In the genomic region with DNA sequence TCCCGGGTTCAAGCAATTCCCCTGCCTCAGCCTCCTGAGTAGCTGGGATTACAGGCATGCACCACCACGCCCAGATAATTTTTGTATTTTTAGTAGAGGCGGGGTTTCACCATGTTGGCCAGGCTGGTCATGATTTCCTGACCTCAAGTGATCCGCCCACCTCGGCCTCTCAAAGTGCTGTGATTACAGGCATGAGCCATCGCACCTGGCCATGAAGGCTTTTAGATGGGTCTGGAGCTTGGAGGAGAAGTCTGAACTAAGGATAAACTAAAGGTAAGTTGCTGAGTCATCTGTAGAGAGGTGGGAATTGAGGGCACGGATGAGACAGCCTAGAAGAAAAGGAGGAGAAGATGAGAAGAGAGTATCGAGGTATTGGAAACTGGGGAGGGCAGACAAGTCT, we compare ENCODE assay signal across 9 cellular contexts. TPM values are rescaled to one million over a fixed set of nuclear protein-coding genes. Genes with fewer than 3 reads are reported as not detected.
DNase-seq lines count a peak whose midpoint lies in the region; ATAC-seq and TF ChIP-seq lines count a peak whose summit lies in the region.
"Not testable (repeated sequence)": the region's sequence is repeated elsewhere in the genome, so short reads cannot be mapped to it uniquely, and the experiment has no call there.
"Had no signal": no experiment of that assay in that cellular context is flagged by ENCODE, and none has a peak within 500 bp of the region (broad histone marks: within the 10 kb centered on the region; RNA-seq: fewer than 3 reads in every experiment).

A gene (plus strand): TSS at position 199 of the 400 bp plus-strand sequence. CDS start 80,619 bp downstream, outside the sequence.

- H3K4me3 Mint-ChIP-seq in endodermal cell, neural crest cell: not testable (repeated sequence)

- H3K4me1 Mint-ChIP-seq in endodermal cell (peaks cover 41% of the 10 kb centered on the region), neural crest cell (peaks cover 50% of the 10 kb centered on the region)

- in situ Hi-C loops in gastrocnemius medialis (cut with MboI; ENCODE audit: low sequenced_read_pairs in 4 of 4): not testable (repeated sequence)

- not testable (repeated sequence) for H3K9me3 ChIP-seq in adrenal gland (replicated peaks in 1 of 3); endodermal cell (ENCODE audit: control insufficient read depth, low read length); gastrocnemius medialis; vagina

- not testable (repeated sequence) for H3K9ac ChIP-seq in endodermal cell (ENCODE audit: extremely low read depth, low read length, poor library complexity, severe bottlenecking)

- WGBS in adrenal gland, 4 donors: 94 to 96% (median 95%) methylated on average over 7 to 8 of the region's 8 CpGs
- WGBS in endodermal cell (ENCODE audit: insufficient coverage in 1 of 2, insufficient read length in 1 of 2), 2 experiments: 86 to 94% methylated on average over 6 to 8 of the region's 8 CpGs

- intact Hi-C loops in adrenal gland (cut with DNase I); gastrocnemius medialis (cut with DNase I; ENCODE audit: low total_unique reads); vagina (cut with DNase I): not testable (repeated sequence)

- H3K27ac ChIP-seq in adrenal gland; endodermal cell (ENCODE audit: low read depth, low read length); gastrocnemius medialis; vagina: not testable (repeated sequence)

- H3K27ac Mint-ChIP-seq in endodermal cell (peak within 1 kb of the TSS; percentile 85), neural crest cell (ENCODE audit: unreplicated experiment) (peak within 1 kb of the TSS; percentile 58)

- not testable (repeated sequence) for H3K4me3 ChIP-seq in adrenal gland; endodermal cell (ENCODE audit: low read length); gastrocnemius medialis; vagina

- not testable (repeated sequence) for DNase-seq in Daoy (ENCODE audit: low read depth); LHCN-M2 (ENCODE audit: low read depth); adrenal gland; endodermal cell; neural crest cell (ENCODE audit: low read depth, low spot score); gastrocnemius medialis; vagina (ENCODE audit: extremely low spot score in 2 of 2)
- peak; percentile 91 for DNase-seq in islet precursor cell

- H3K36me3 Mint-ChIP-seq in endodermal cell (ENCODE audit: low read depth); neural crest cell (ENCODE audit: low read depth): not testable (repeated sequence)

- H3K9me3 Mint-ChIP-seq in endodermal cell, neural crest cell: not testable (repeated sequence)

- H3K36me3 ChIP-seq in adrenal gland (replicated peaks in 1 of 2); endodermal cell (ENCODE audit: control insufficient read depth, insufficient read depth, low read length); gastrocnemius medialis; vagina: not testable (repeated sequence)

- not testable (repeated sequence) for ATAC-seq in gastrocnemius medialis

- H3K27me3 ChIP-seq in adrenal gland; endodermal cell (ENCODE audit: control insufficient read depth, insufficient read depth, low read length, poor library complexity, severe bottlenecking); gastrocnemius medialis; vagina: not testable (repeated sequence)

- H3K27me3 Mint-ChIP-seq in endodermal cell (ENCODE audit: insufficient read depth); neural crest cell (ENCODE audit: low read depth): not testable (repeated sequence)

- TF ChIP-seq POLR2A in adrenal gland (IDR thresholded peaks at IDR 0.05); gastrocnemius medialis (IDR thresholded peaks at IDR 0.05); vagina (IDR thresholded peaks at IDR 0.05): not testable (repeated sequence)

- H3K4me1 ChIP-seq in adrenal gland (replicated peaks in 1 of 2); gastrocnemius medialis; vagina: not testable (repeated sequence)
- peaks cover 22% of the 10 kb centered on the region for H3K4me1 ChIP-seq in endodermal cell (ENCODE audit: control insufficient read depth, insufficient read depth, low read length)

- not testable (repeated sequence) for TF ChIP-seq CTCF in adrenal gland (IDR thresholded peaks at IDR 0.05); endodermal cell (conservative IDR thresholded peaks at IDR 0.05); neural crest cell (conservative IDR thresholded peaks at IDR 0.05); gastrocnemius medialis (IDR thresholded peaks at IDR 0.05 in 4 of 5, conservative IDR thresholded peaks at IDR 0.05 in 1 of 5); vagina (IDR thresholded peaks at IDR 0.05)

RNA-seq across cellular contexts. Expression of the gene that starts here (rescaled TPM):
- 33.9 and 40.5 TPM in 2 replicates for total RNA-seq in Daoy (2014; rRNA removed; shearing (Covaris generic))
- total RNA-seq in LHCN-M2 (2014; rRNA removed) (29.9 and 34.8 TPM in 2 replicates), adrenal gland (10 to 100 TPM; 29.4 to 54.4 (median 47.3) TPM), endodermal cell (10 to 100 TPM; 39.5 to 51.9 TPM), neural crest cell (43.9 and 46.9 TPM in 2 replicates), gastrocnemius medialis (10 to 100 TPM in 3 of 4 donors, 1 to 10 TPM in 1; 8.3 to 16.2 (median 12.3) TPM), vagina (11.0 TPM)
- 20.1 TPM for polyA plus RNA-seq in LHCN-M2 (2012)
- polyA plus RNA-seq in adrenal gland: 10 to 100 TPM in 1 of 3 donors, 1 to 10 TPM in 2; 2.6 to 14.4 (median 3.2) TPM
- 99.7 TPM for polyA plus RNA-seq in endodermal cell (2013, experiment 1 of 2)
- polyA plus RNA-seq in endodermal cell (2013, experiment 2 of 2): 99.9 TPM
- polyA plus RNA-seq: IgD-negative memory B cell had no signal
